In genomic region chr18:3395466-3395865, GRCh38 we compare ENCODE assay signal across 30 cellular contexts.
"Had no signal": no experiment of that assay in that cellular context is flagged by ENCODE, and none has a peak within 500 bp of the region (broad histone marks: within the 10 kb centered on the region; RNA-seq: fewer than 3 reads in every experiment).

No MANE protein-coding gene starts in this region.

- H3K4me3 Mint-ChIP-seq: activated CD4-positive, alpha-beta memory T cell treated with anti-CD3 and anti-CD28 coated beads, Interleukin-2, amount 10 ng/mL, durations not matched to agents 7 days and 5 days; activated CD4-positive, alpha-beta T cell treated with anti-CD3 and anti-CD28 coated beads, Interleukin-2, amount 10 ng/mL, durations not matched to agents 7 days and 5 days; activated naive CD4-positive, alpha-beta T cell treated with anti-CD3 and anti-CD28 coated beads, Interleukin-2, amount 10 ng/mL, durations not matched to agents 7 days and 5 days; activated naive CD8-positive, alpha-beta T cell treated with anti-CD3 and anti-CD28 coated beads, Interleukin-2, amount 10 ng/mL, durations not matched to agents 7 days and 5 days; activated T-cell treated with anti-CD3 and anti-CD28 coated beads, Interleukin-2, amount 50 U/mL, for 24 hours; activated T-cell treated with anti-CD3 and anti-CD28 coated beads, Interleukin-2, amount 50 U/mL, for 72 hours; central memory CD8-positive, alpha-beta T cell; dendritic cell treated with granulocyte-macrophage colony-stimulating factor and Interleukin-4, amounts not matched to agents 40 ng/mL and 50 ng/mL, for 4 days; endodermal cell; T-helper 1 cell treated with Interleukin-12 subunit alpha and Interleukin-12 subunit beta and Interleukin-4 antibody, amounts not matched to agents 30 μg/mL and 1 μg/mL, for 36 hours; WTC11 had no signal

- DNase-seq: activated CD4-positive, alpha-beta memory T cell treated with anti-CD3 and anti-CD28 coated beads, Interleukin-2, amount 10 ng/mL, durations not matched to agents 7 days and 5 days; activated CD4-positive, alpha-beta T cell treated with anti-CD3 and anti-CD28 coated beads for 1 hour; activated CD4-positive, alpha-beta T cell treated with anti-CD3 and anti-CD28 coated beads for 4 hours; activated CD4-positive, alpha-beta T cell treated with anti-CD3 and anti-CD28 coated beads, Interleukin-2, amount 10 ng/mL, durations not matched to agents 7 days and 5 days; activated CD4-positive, alpha-beta T cell treated with anti-CD3 and anti-CD28 coated beads, Interleukin-2, amount 50 U/mL, for 4 hours; activated CD8-positive, alpha-beta memory T cell treated with anti-CD3 and anti-CD28 coated beads, Interleukin-2, amount 50 U/mL, for 48 hours; activated gamma-delta T cell; activated naive CD4-positive, alpha-beta T cell; activated naive CD4-positive, alpha-beta T cell treated with anti-CD3 and anti-CD28 coated beads, Interleukin-2, amount 10 ng/mL, durations not matched to agents 7 days and 5 days; activated naive CD8-positive, alpha-beta T cell treated with anti-CD3 and anti-CD28 coated beads, Interleukin-2, amount 10 ng/mL, durations not matched to agents 7 days and 5 days; activated T-cell treated with anti-CD3 and anti-CD28 coated beads for 4 hours; activated T-cell treated with anti-CD3 and anti-CD28 coated beads, Interleukin-2, amount 50 U/mL, for 24 hours; activated T-cell treated with anti-CD3 and anti-CD28 coated beads, Interleukin-2, amount 50 U/mL, for 72 hours; brain microvascular endothelial cell; dorsolateral prefrontal cortex; effector memory CD4-positive, alpha-beta T cell; endodermal cell; foreskin fibroblast; head of caudate nucleus; T1000 had no signal

- H3K27me3 ChIP-seq: brain microvascular endothelial cell had no signal

- ATAC-seq: activated naive CD4-positive, alpha-beta T cell treated with anti-CD3 and anti-CD28 coated beads, Interleukin-2, amount 50 U/mL, for 72 hours; activated T-cell treated with anti-CD3 and anti-CD28 coated beads, Interleukin-2, amount 50 U/mL, for 72 hours; esophagus mucosa; WTC11 had no signal

- H3K27ac Mint-ChIP-seq: activated CD4-positive, alpha-beta memory T cell treated with anti-CD3 and anti-CD28 coated beads, Interleukin-2, amount 10 ng/mL, durations not matched to agents 7 days and 5 days; activated CD4-positive, alpha-beta T cell treated with anti-CD3 and anti-CD28 coated beads, Interleukin-2, amount 10 ng/mL, durations not matched to agents 7 days and 5 days; activated naive CD4-positive, alpha-beta T cell treated with anti-CD3 and anti-CD28 coated beads, Interleukin-2, amount 10 ng/mL, durations not matched to agents 7 days and 5 days; activated naive CD4-positive, alpha-beta T cell treated with anti-CD3 and anti-CD28 coated beads, Interleukin-2, amount 50 U/mL, for 72 hours; activated naive CD8-positive, alpha-beta T cell treated with anti-CD3 and anti-CD28 coated beads, Interleukin-2, amount 10 ng/mL, durations not matched to agents 7 days and 5 days; activated T-cell treated with anti-CD3 and anti-CD28 coated beads, Interleukin-2, amount 50 U/mL, for 24 hours; activated T-cell treated with anti-CD3 and anti-CD28 coated beads, Interleukin-2, amount 50 U/mL, for 72 hours; dendritic cell treated with granulocyte-macrophage colony-stimulating factor and Interleukin-4, amounts not matched to agents 40 ng/mL and 50 ng/mL, for 4 days; endodermal cell; T-helper 1 cell treated with Interleukin-12 subunit alpha and Interleukin-12 subunit beta and Interleukin-4 antibody, amounts not matched to agents 30 μg/mL and 1 μg/mL, for 36 hours; WTC11 had no signal

- H3K36me3 Mint-ChIP-seq: activated naive CD4-positive, alpha-beta T cell treated with anti-CD3 and anti-CD28 coated beads, Interleukin-2, amount 10 ng/mL, durations not matched to agents 7 days and 5 days; activated naive CD8-positive, alpha-beta T cell treated with anti-CD3 and anti-CD28 coated beads, Interleukin-2, amount 10 ng/mL, durations not matched to agents 7 days and 5 days had no signal

- H3K36me3 ChIP-seq: brain microvascular endothelial cell had no signal

- FAIRE-seq: astrocyte, bronchial epithelial cell, frontal cortex had no signal

- H3K27ac ChIP-seq: brain microvascular endothelial cell, coronary artery had no signal

- H3K4me1 Mint-ChIP-seq: activated CD4-positive, alpha-beta memory T cell treated with anti-CD3 and anti-CD28 coated beads, Interleukin-2, amount 10 ng/mL, durations not matched to agents 7 days and 5 days; activated CD4-positive, alpha-beta T cell treated with anti-CD3 and anti-CD28 coated beads, Interleukin-2, amount 10 ng/mL, durations not matched to agents 7 days and 5 days; activated naive CD4-positive, alpha-beta T cell treated with anti-CD3 and anti-CD28 coated beads, Interleukin-2, amount 10 ng/mL, durations not matched to agents 7 days and 5 days; activated naive CD8-positive, alpha-beta T cell treated with anti-CD3 and anti-CD28 coated beads, Interleukin-2, amount 10 ng/mL, durations not matched to agents 7 days and 5 days; central memory CD8-positive, alpha-beta T cell had no signal

- H3K27me3 Mint-ChIP-seq: activated CD4-positive, alpha-beta T cell treated with anti-CD3 and anti-CD28 coated beads, Interleukin-2, amount 10 ng/mL, durations not matched to agents 7 days and 5 days; activated naive CD4-positive, alpha-beta T cell treated with anti-CD3 and anti-CD28 coated beads, Interleukin-2, amount 10 ng/mL, durations not matched to agents 7 days and 5 days; activated T-cell treated with anti-CD3 and anti-CD28 coated beads, Interleukin-2, amount 50 U/mL, for 24 hours; dendritic cell treated with granulocyte-macrophage colony-stimulating factor and Interleukin-4, amounts not matched to agents 40 ng/mL and 50 ng/mL, for 4 days had no signal

- H3K4me3 ChIP-seq: coronary artery, dorsolateral prefrontal cortex had no signal
